6 cellular contexts compared by ENCODE assay signal in genomic region chrX:153727108-153727931, GRCh38. TPM values are rescaled to one million over a fixed set of nuclear protein-coding genes. Genes with fewer than 3 reads are reported as not detected.
A peak's percentile ranks its signal among the peaks of the same experiment; 100 is the strongest.
DNase-seq lines count a peak whose midpoint lies in the region; TF ChIP-seq lines count a peak whose summit lies in the region.

No MANE protein-coding gene starts in this region.

- peaks cover 16% of the 10 kb centered on the region for H3K79me2 ChIP-seq in smooth muscle cell (ENCODE audit: low read depth)

- H3K27ac ChIP-seq in BLaER1 treated with 17β-estradiol and CSF1 and Interleukin-3, amounts not matched to agents 10 nM and 100 nM: peak overlapping the region; percentile 92 to 99 (median 97); a peak in 21 of 22 replicates
- peak overlapping the region; percentile 63 for H3K27ac ChIP-seq in smooth muscle cell (ENCODE audit: low read depth)

- peak overlapping the region; percentile 83 to 95 (median 89) for H3K4me2 ChIP-seq in BLaER1 treated with 17β-estradiol and CSF1 and Interleukin-3, amounts not matched to agents 10 nM and 100 nM
- peak overlapping the region; percentile 86 for H3K4me2 ChIP-seq in smooth muscle cell

- peaks cover 18 to 39% (median 26%) of the 10 kb centered on the region in 11 experiments for H3K36me3 ChIP-seq in BLaER1 treated with 17β-estradiol and CSF1 and Interleukin-3, amounts not matched to agents 10 nM and 100 nM
- H3K36me3 ChIP-seq in smooth muscle cell (ENCODE audit: low read depth): no peaks in the 10 kb centered on the region

- peaks cover 9 to 41% (median 20%) of the 10 kb centered on the region in 11 experiments; a peak in 19 of 22 replicates for H4K20me1 ChIP-seq in BLaER1 treated with 17β-estradiol and CSF1 and Interleukin-3, amounts not matched to agents 10 nM and 100 nM
- H4K20me1 ChIP-seq in smooth muscle cell (ENCODE audit: low read depth): peaks cover 11% of the 10 kb centered on the region

- peak overlapping the region; percentile 74 to 94 (median 91) for H3K9ac ChIP-seq in BLaER1 treated with 17β-estradiol and CSF1 and Interleukin-3, amounts not matched to agents 10 nM and 100 nM
- H3K9ac ChIP-seq in smooth muscle cell (ENCODE audit: low read depth): no peak overlapping the region

- H2AFZ ChIP-seq in smooth muscle cell (ENCODE audit: low read depth): no peak overlapping the region

- TF ChIP-seq CTCF in fibroblast of pulmonary artery (IDR thresholded peaks at IDR 0.05; ENCODE audit: low read length, missing control alignments) (no peak), smooth muscle cell (IDR thresholded peaks at IDR 0.05; ENCODE audit: borderline replicate concordance, insufficient read depth, poor library complexity, severe bottlenecking) (no peak)

- peak; percentile 41 to 81 for DNase-seq in NCI-H446 (lab: John Stamatoyannopoulos, UW)
- no peak for DNase-seq in fibroblast of pulmonary artery (ENCODE audit: low read depth)
- DNase-seq in smooth muscle cell (lab: John Stamatoyannopoulos, UW; ENCODE audit: unreplicated experiment): no peak
- no peak for DNase-seq in stimulated activated CD4-positive, alpha-beta T cell treated with anti-CD3 and anti-CD28 coated beads, Interleukin-12 subunit alpha, Interleukin-12 subunit beta, amount 100 ng/mL, for 4 hours
- DNase-seq in NCI-H748 treated with DMSO at 0.1 percent for 48 hours (lab: John Stamatoyannopoulos, UW): no peak

- H3K4me1 ChIP-seq in BLaER1 treated with 17β-estradiol and CSF1 and Interleukin-3, amounts not matched to agents 10 nM and 100 nM: peaks cover 48 to 73% (median 59%) of the 10 kb centered on the region in 10 experiments
- peaks cover 9% of the 10 kb centered on the region for H3K4me1 ChIP-seq in smooth muscle cell (ENCODE audit: low read depth)

- peaks cover 0 to 50% (median 24%) of the 10 kb centered on the region in 11 experiments; a peak in 19 of 22 replicates for H3K27me3 ChIP-seq in BLaER1 treated with 17β-estradiol and CSF1 and Interleukin-3, amounts not matched to agents 10 nM and 100 nM
- H3K27me3 ChIP-seq in smooth muscle cell (ENCODE audit: low read depth): no peaks in the 10 kb centered on the region

- no peaks in the 10 kb centered on the region for H3F3A ChIP-seq in smooth muscle cell (ENCODE audit: low read depth)

- 64% methylated on average over 23 of the region's 23 CpGs for WGBS in smooth muscle cell (ENCODE audit: low lambda C conversion rate)

- peaks cover 32 to 95% (median 64%) of the 10 kb centered on the region in 11 experiments for H3K9me3 ChIP-seq in BLaER1 treated with 17β-estradiol and CSF1 and Interleukin-3, amounts not matched to agents 10 nM and 100 nM (replicated peaks in 1 of 11)
- no peaks in the 10 kb centered on the region for H3K9me3 ChIP-seq in smooth muscle cell (replicated peaks; ENCODE audit: low read depth)

- H3K4me3 ChIP-seq in BLaER1 treated with 17β-estradiol and CSF1 and Interleukin-3, amounts not matched to agents 10 nM and 100 nM: peak overlapping the region; percentile 22 to 74 (median 56); a peak in 16 of 20 replicates
- H3K4me3 ChIP-seq in fibroblast of pulmonary artery (replicated peaks; ENCODE audit: low read depth, low read length) (peak overlapping the region; percentile 29), smooth muscle cell (peak overlapping the region; percentile 26)

RNA-seq across cellular contexts. Expression of gene ABCD1, which starts 2.7 kb away (rescaled TPM):
- total RNA-seq in smooth muscle cell: 6.2 and 7.1 TPM in 2 replicates
- polyA plus RNA-seq in smooth muscle cell: 9.4 and 10.9 TPM in 2 replicates

RNA-seq across cellular contexts. Expression of gene BCAP31, which starts 3.1 kb away (rescaled TPM):
- 128 and 139 TPM in 2 replicates for total RNA-seq in smooth muscle cell
- 207 and 260 TPM in 2 replicates for polyA plus RNA-seq in smooth muscle cell

RNA-seq across cellular contexts. Expression of gene PLXNB3, which starts 36.7 kb away (rescaled TPM):
- total RNA-seq in smooth muscle cell: 0.58 and 0.67 TPM in 2 replicates
- 3.9 and 7.8 TPM in 2 replicates for polyA plus RNA-seq in smooth muscle cell

RNA-seq across cellular contexts. Expression of gene SLC6A8, which starts 39.6 kb away (rescaled TPM):
- 42.6 and 45.2 TPM in 2 replicates for total RNA-seq in smooth muscle cell
- 98.1 and 128 TPM in 2 replicates for polyA plus RNA-seq in smooth muscle cell

RNA-seq across cellular contexts. Expression of gene SRPK3, which starts 53.5 kb away (rescaled TPM):
- total RNA-seq in smooth muscle cell: not detected in 2 replicates
- 0.05 and 1.5 TPM in 2 replicates for polyA plus RNA-seq in smooth muscle cell

Comparison
In these comparisons a context has a peak if more than half of its experiments do, and no peak if none do; other contexts are left out.
1. DNase-seq: peak in NCI-H446 (2 of 2); none in fibroblast of pulmonary artery (single experiment), smooth muscle cell (single experiment), stimulated activated CD4-positive, alpha-beta T cell treated with anti-CD3 and anti-CD28 coated beads, Interleukin-12 subunit alpha, Interleukin-12 subunit beta, amount 100 ng/mL, for 4 hours (single experiment) and NCI-H748 treated with DMSO at 0.1 percent for 48 hours (single experiment).
2. Peak in every context shown above with its lines, with median percentiles within 50 percentile points of each other: H3K4me3 ChIP-seq.